ENCODE assay signal across 16 cellular contexts in the genomic region with DNA sequence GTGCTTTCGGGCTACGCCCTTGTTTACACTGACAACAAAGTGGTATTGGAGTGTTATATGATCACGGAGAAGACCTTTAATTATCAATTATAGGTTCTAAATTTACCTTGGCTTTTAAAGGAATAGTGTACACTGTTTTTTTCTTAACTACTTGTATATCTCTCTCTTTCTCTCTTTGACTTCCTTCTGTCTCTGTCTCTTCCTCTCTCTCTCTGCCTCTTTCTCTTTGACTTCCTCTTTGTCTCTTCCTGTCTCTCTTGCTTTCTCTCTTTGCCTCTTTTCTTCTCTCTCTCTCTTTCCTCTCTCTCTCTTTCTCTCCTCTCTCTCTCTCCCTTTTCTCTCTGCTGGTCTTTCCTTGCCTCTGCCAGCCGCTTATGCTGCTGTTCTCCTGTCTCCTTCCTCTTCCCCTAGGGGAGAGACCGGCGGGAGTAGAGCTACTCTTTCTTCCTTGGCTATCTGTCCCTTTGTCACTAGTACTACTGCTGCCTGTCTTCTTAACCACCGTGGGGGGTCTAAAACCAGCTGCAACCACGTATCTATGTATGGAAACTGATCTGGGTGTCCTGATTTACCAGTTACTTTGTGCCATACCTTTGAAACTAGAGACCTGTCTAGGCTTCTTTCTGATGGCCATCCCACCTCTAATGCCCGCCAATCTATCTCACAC. TPM values are rescaled to one million over a fixed set of nuclear protein-coding genes. Genes with fewer than 3 reads are reported as not detected.
DNase-seq lines count a peak whose midpoint lies in the region; ATAC-seq, FAIRE-seq and TF ChIP-seq lines count a peak whose summit lies in the region.
"Had no signal": no experiment of that assay in that cellular context is flagged by ENCODE, and none has a peak within 500 bp of the region (broad histone marks: within the 10 kb centered on the region; RNA-seq: fewer than 3 reads in every experiment).

No MANE protein-coding gene starts in this region.

- H3K79me2 ChIP-seq in OCI-LY1 (ENCODE audit: insufficient read depth, low read length) (no peaks in the 10 kb centered on the region), K562 (ENCODE audit: control insufficient read depth, insufficient read depth, low read length) (peaks cover 28% of the 10 kb centered on the region; the same call in 1 of the 3 replicates), mesendoderm (ENCODE audit: control insufficient read depth, insufficient read depth, low read length) (no peaks in the 10 kb centered on the region)

- no peak for TF ChIP-seq EP300 in K562 (IDR thresholded peaks at IDR 0.05; ENCODE audit: low read length)

- peaks cover 52% of the 10 kb centered on the region for H3K36me3 ChIP-seq in OCI-LY1 (ENCODE audit: insufficient read depth, low read length)
- peaks cover 10% of the 10 kb centered on the region; the same call in 2 of the 3 replicates for H3K36me3 ChIP-seq in K562 (ENCODE audit: control insufficient read depth, insufficient read depth, low read length)
- H3K36me3 ChIP-seq in mesendoderm (ENCODE audit: control insufficient read depth, insufficient read depth, low read length): no peaks in the 10 kb centered on the region
- no peaks in the 10 kb centered on the region for H3K36me3 ChIP-seq in mucosa of descending colon (ENCODE audit: low read depth)

- H3K4me3 ChIP-seq in OCI-LY1 (ENCODE audit: low read depth, low read length, poor library complexity, severe bottlenecking) (peak overlapping the region; percentile 2), K562 (peak overlapping the region; percentile 35), mesendoderm (ENCODE audit: low read length) (no peak overlapping the region), mucosa of descending colon (no peak overlapping the region)
- H3K4me3 ChIP-seq: GM23248 had no signal

- no peaks in the 10 kb centered on the region for H3K9me1 ChIP-seq in K562 (ENCODE audit: control insufficient read depth, insufficient read depth, low read length)

- CTCF ChIA-PET in K562 (lab: Yijun Ruan, JAX; ENCODE audit: low intra/inter-chr PET ratio): no interaction called here

- FAIRE-seq in K562 (lab: Jason Lieb, UNC): no peak
- FAIRE-seq: urothelium cell line had no signal

- H3K9me3 ChIP-seq in OCI-LY1 (ENCODE audit: low read length) (no peaks in the 10 kb centered on the region), K562 (replicated peaks; ENCODE audit: control insufficient read depth, insufficient read depth, low read depth, low read length) (peaks cover 4% of the 10 kb centered on the region), mucosa of descending colon (no peaks in the 10 kb centered on the region)

- H3F3A ChIP-seq in OCI-LY1 (ENCODE audit: insufficient read depth, low read length): no peaks in the 10 kb centered on the region

- H2AK5ac ChIP-seq in mesendoderm (ENCODE audit: low read length): no peak overlapping the region

- no peak for TF ChIP-seq RAD21 in K562 (CRISPR knock-in tag; conservative IDR thresholded peaks at IDR 0.05 in 1 of 2, IDR thresholded peaks at IDR 0.05 in 1 of 2)

- H3K27me3 ChIP-seq in OCI-LY1 (ENCODE audit: insufficient read depth, low read length) (no peaks in the 10 kb centered on the region), K562 (ENCODE audit: control insufficient read depth in 2 of 2, insufficient read depth in 2 of 2, low read length in 2 of 2) (no peaks in the 10 kb centered on the region), mesendoderm (ENCODE audit: insufficient read depth, low read length, poor library complexity) (no peaks in the 10 kb centered on the region)

- H4K5ac ChIP-seq in mesendoderm (ENCODE audit: low read length): no peak overlapping the region

- ATAC-seq in K562 (peak; percentile 80), mucosa of descending colon (no peak)
- ATAC-seq: right cardiac atrium had no signal

- H3K4me1 ChIP-seq in OCI-LY1 (ENCODE audit: insufficient read depth, low read length, severe bottlenecking) (peaks cover 23% of the 10 kb centered on the region), K562 (replicated peaks in 1 of 2; ENCODE audit: control insufficient read depth in 2 of 2, insufficient read depth in 2 of 2, low read length in 2 of 2) (peaks cover 7 to 20% of the 10 kb centered on the region in 2 experiments; a peak in 4 of 5 replicates), mesendoderm (ENCODE audit: control insufficient read depth, low read depth, low read length) (no peaks in the 10 kb centered on the region), mucosa of descending colon (ENCODE audit: low read depth) (no peaks in the 10 kb centered on the region)

- H3K4me2 ChIP-seq in OCI-LY1 (ENCODE audit: low read length) (peak overlapping the region; percentile 57), K562 (ENCODE audit: insufficient read depth, low read length) (peak overlapping the region; percentile 70), mesendoderm (ENCODE audit: low read length) (no peak overlapping the region)

- peak; percentile 49 for TF ChIP-seq POLR2A in K562 (conservative IDR thresholded peaks at IDR 0.05)

- H3K9ac ChIP-seq in OCI-LY1 (ENCODE audit: low read length) (peak overlapping the region; percentile 13; the same call in 1 of the 2 replicates), K562 (ENCODE audit: insufficient read depth in 1 of 2, low read depth in 2 of 2, low read length in 2 of 2) (peak overlapping the region in 1 of 2 experiments; percentile 46; a peak in 2 of 4 replicates), mesendoderm (ENCODE audit: low read length) (no peak overlapping the region)
- H3K9ac ChIP-seq: GM23248 had no signal

- BruUV-seq in K562 (replicated peaks; lab: Mats Ljungman, UMichigan): TSS peak; percentile 29

- TF ChIP-seq CTCF in OCI-LY1 (IDR thresholded peaks at IDR 0.05; ENCODE audit: low read length) (no peak), K562 (IDR thresholded peaks at IDR 0.05 in 2 of 3, conservative IDR thresholded peaks at IDR 0.05 in 1 of 3; ENCODE audit: insufficient read depth in 2 of 3, low read depth in 1 of 3, low read length in 3 of 3) (no peak), mucosa of descending colon (IDR thresholded peaks at IDR 0.05) (no peak)

- no peak overlapping the region for H2BK15ac ChIP-seq in mesendoderm (replicated peaks; ENCODE audit: low read depth)

- H4K20me1 ChIP-seq in OCI-LY1 (ENCODE audit: insufficient read depth, low read length) (no peaks in the 10 kb centered on the region), K562 (replicated peaks; ENCODE audit: control insufficient read depth, insufficient read depth, low read length) (no peaks in the 10 kb centered on the region)

- H3K23ac ChIP-seq in mesendoderm (ENCODE audit: low read length): no peak overlapping the region

- no peak overlapping the region for H3K56ac ChIP-seq in mesendoderm (ENCODE audit: low read length)

- H2BK120ac ChIP-seq in mesendoderm (ENCODE audit: low read depth, low read length): no peak overlapping the region

- no peaks in the 10 kb centered on the region for H3K9me2 ChIP-seq in OCI-LY1 (ENCODE audit: low read depth, low read length)

- intact Hi-C loops in K562 (cut with micrococcal nuclease) (loop anchor here (10.0 kb wide), 1 partner anchor 69 kb away; no protein-coding TSS in a partner anchor), mucosa of descending colon (cut with DNase I, micrococcal nuclease) (no loop called here)

- in situ Hi-C loops in K562 (cut with MboI): no loop called here

- H3K79me1 ChIP-seq in mesendoderm (ENCODE audit: low read length): no peaks in the 10 kb centered on the region

- POLR2A ChIA-PET in K562 (lab: Yijun Ruan, JAX): interaction anchor here (1.0 kb wide), 1 partner anchor 317 kb away, joined by 3 read pairs; no protein-coding TSS in a partner anchor

- DNase-seq in AML-193 (lab: John Stamatoyannopoulos, UW): peak; percentile 15 to 20
- peak; percentile 41 for DNase-seq in CMK (ENCODE audit: low read depth)
- peak in 1 of 4 experiments; percentile 25 for DNase-seq in K562 (ENCODE audit: extremely low read depth in 1 of 4, low spot score in 3 of 4)
- DNase-seq in mesendoderm: no peak
- DNase-seq in DMS 273 treated with DMSO at 0.1 percent for 48 hours (lab: John Stamatoyannopoulos, UW): no peak
- no peak for DNase-seq in mucosa of descending colon
- DNase-seq in activated gamma-delta T cell (lab: John Stamatoyannopoulos, UW): no peak
- DNase-seq: activated CD4-positive, alpha-beta T cell treated with anti-CD3 and anti-CD28 coated beads, Interleukin-2, amount 50 U/mL, for 4 hours; glutamatergic neuron; GM23248; right cardiac atrium; stimulated activated CD4-positive, alpha-beta T cell treated with anti-CD3 and anti-CD28 coated beads, Interleukin-4, amount 100 ng/mL, for 4 hours; stimulated activated naive CD4-positive, alpha-beta T cell treated with Interleukin-2 at 50 U/mL for 16 hours; SW 1271 had no signal

- H3K27ac ChIP-seq in OCI-LY1 (ENCODE audit: low read depth, low read length, poor library complexity, severe bottlenecking): peak overlapping the region; percentile 67
- H3K27ac ChIP-seq in K562 (ENCODE audit: extremely low read depth, low read depth, low read length): peak overlapping the region; percentile 22; the same call in 2 of the 3 replicates
- no peak overlapping the region for H3K27ac ChIP-seq in mesendoderm (ENCODE audit: low read depth, low read length)
- H3K27ac ChIP-seq: GM23248 had no signal

- H2AFZ ChIP-seq in OCI-LY1 (ENCODE audit: low read length): 0 out of 2 replicates have a peak overlapping the region, but pooled peaks have one; percentile 30
- peak overlapping the region; percentile 60 for H2AFZ ChIP-seq in K562 (ENCODE audit: low read depth, low read length)
- H2AFZ ChIP-seq: GM23248 had no signal

- H2BK5ac ChIP-seq in mesendoderm (ENCODE audit: low read length): no peak overlapping the region

- H3K4ac ChIP-seq in mesendoderm (ENCODE audit: low read depth, low read length): no peak overlapping the region

- no peak overlapping the region for H4K8ac ChIP-seq in mesendoderm (ENCODE audit: low read depth, low read length)

- 29% methylated on average over 6 of the region's 9 CpGs for WGBS in K562 (ENCODE audit: insufficient coverage, low coverage, missing lambda C conversion rate)
- no CpG with 5 or more reads among the region's 9 CpGs for WGBS in mesendoderm (ENCODE audit: extremely low coverage, insufficient coverage, low lambda C conversion rate)

- H3K18ac ChIP-seq in mesendoderm (ENCODE audit: low read length): no peak overlapping the region

RNA-seq across cellular contexts. Expression of a gene that starts 36.9 kb away (rescaled TPM):
- total RNA-seq in K562 (2011; cell fraction: chromatin; rRNA removed; ENCODE audit: low replicate concordance): 5.0 and 5.6 TPM in 2 replicates
- total RNA-seq in K562 (2011; cell fraction: nucleolus; rRNA removed): 2.1 and 2.7 TPM in 2 replicates
- 3.8 and 4.4 TPM in 2 replicates for total RNA-seq in K562 (2011; cell fraction: nucleoplasm; rRNA removed)
- 1.2 and 1.3 TPM in 2 replicates for total RNA-seq in K562 (2014; rRNA removed)
- total RNA-seq in K562 (2014; rRNA removed; fragmentation: Illumina TruSeq; extraction: Trizol): 0.55 and 0.61 TPM in 2 replicates
- total RNA-seq in K562 (2015; rRNA removed; fragmentation: Illumina TruSeq; extraction: Trizol): 0.45 and 0.62 TPM in 2 replicates
- 0.67 and 1.1 TPM in 2 replicates for total RNA-seq in K562 (2021)
- 1.9 and 16.7 TPM in 2 replicates for polyA plus RNA-seq in K562 (2011; rRNA removed)
- polyA plus RNA-seq in K562 (2011; cell fraction: cytosol; rRNA removed): 0.70 and 11.1 TPM in 2 replicates
- 3.9 and 38.2 TPM in 2 replicates for polyA plus RNA-seq in K562 (2011; cell fraction: nucleus; rRNA removed)
- polyA plus RNA-seq in K562 (2012): 3.9 and 12.2 TPM in 2 replicates
- 0.42 and 0.84 TPM in 2 replicates for polyA plus RNA-seq in K562 (2014; fragmentation: Illumina TruSeq; extraction: Trizol)
- under 1 TPM; 0.37 to 0.43 TPM for polyA plus RNA-seq in K562 (2014; fragmentation: Nextera tagmentation; extraction: Ambion mirVana)
- 1.3 and 2.1 TPM in 2 replicates for polyA plus RNA-seq in K562 (2014; rRNA removed)
- polyA minus RNA-seq in K562 (2011; rRNA and poly(A)+ RNA removed): 2.2 and 24.2 TPM in 2 replicates
- 0.95 and 7.7 TPM in 2 replicates for polyA minus RNA-seq in K562 (2011; cell fraction: cytosol; rRNA and poly(A)+ RNA removed)
- polyA minus RNA-seq in K562 (2011; cell fraction: nucleus; rRNA and poly(A)+ RNA removed): 1.3 and 25.1 TPM in 2 replicates
- polyA plus RNA-seq in mesendoderm (2013, experiment 1 of 2): 2.8 TPM
- polyA plus RNA-seq in mesendoderm (2013, experiment 2 of 2): 3.0 TPM
- total RNA-seq in mucosa of descending colon: 1 to 10 TPM in 2 of 3 donors, under 1 TPM in 1; 0.96 to 6.3 (median 2.3) TPM

Comparison
In these comparisons a context has a peak if more than half of its experiments do, and no peak if none do; other contexts are left out.
1. DNase-seq: peak in AML-193 (2 of 2) and CMK (single experiment); none in mesendoderm (single experiment), DMS 273 treated with DMSO at 0.1 percent for 48 hours (single experiment), mucosa of descending colon (0 of 3) and activated gamma-delta T cell (single experiment).
2. H3K4me3 ChIP-seq: peak in OCI-LY1 (single experiment) and K562 (single experiment); none in mesendoderm (single experiment) and mucosa of descending colon (single experiment).